ENCODE assay signal across 8 cellular contexts in the genomic region with DNA sequence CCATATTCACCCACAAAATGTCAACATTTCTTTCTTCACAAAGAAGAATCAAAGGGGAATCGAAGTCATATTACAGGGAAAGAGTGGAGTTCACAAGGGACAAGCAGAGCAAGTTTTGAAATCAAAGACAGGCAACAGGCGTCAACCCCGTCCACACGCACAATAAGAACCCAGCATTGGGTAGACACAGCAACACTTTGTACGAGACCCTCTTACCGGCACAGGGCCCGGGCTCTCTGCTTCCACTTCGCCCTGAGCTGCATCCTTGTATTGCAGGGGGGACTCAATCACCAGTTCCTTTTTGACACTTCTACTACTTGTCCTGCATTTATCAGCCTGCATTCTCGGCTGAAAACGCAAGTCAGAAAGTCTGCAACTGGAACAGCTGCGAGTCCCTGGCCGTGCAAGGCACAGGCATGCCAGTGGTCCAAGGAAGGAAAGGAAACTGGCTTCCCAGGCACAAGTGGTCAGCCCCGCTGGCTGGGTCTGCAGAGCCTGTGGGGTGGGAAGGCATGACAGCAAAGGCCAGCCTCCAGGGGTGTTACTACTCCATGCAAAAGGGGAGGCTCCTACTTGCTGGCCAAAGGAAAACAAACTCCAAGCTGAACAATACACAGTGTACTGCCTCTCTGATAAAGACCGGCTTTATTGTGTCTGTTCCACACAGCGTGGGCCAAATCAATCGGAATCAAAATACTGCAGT. TPM values are rescaled to one million over a fixed set of nuclear protein-coding genes. Genes with fewer than 3 reads are reported as not detected.
DNase-seq lines count a peak whose midpoint lies in the region; ATAC-seq, FAIRE-seq and TF ChIP-seq lines count a peak whose summit lies in the region.

A gene with protein sequence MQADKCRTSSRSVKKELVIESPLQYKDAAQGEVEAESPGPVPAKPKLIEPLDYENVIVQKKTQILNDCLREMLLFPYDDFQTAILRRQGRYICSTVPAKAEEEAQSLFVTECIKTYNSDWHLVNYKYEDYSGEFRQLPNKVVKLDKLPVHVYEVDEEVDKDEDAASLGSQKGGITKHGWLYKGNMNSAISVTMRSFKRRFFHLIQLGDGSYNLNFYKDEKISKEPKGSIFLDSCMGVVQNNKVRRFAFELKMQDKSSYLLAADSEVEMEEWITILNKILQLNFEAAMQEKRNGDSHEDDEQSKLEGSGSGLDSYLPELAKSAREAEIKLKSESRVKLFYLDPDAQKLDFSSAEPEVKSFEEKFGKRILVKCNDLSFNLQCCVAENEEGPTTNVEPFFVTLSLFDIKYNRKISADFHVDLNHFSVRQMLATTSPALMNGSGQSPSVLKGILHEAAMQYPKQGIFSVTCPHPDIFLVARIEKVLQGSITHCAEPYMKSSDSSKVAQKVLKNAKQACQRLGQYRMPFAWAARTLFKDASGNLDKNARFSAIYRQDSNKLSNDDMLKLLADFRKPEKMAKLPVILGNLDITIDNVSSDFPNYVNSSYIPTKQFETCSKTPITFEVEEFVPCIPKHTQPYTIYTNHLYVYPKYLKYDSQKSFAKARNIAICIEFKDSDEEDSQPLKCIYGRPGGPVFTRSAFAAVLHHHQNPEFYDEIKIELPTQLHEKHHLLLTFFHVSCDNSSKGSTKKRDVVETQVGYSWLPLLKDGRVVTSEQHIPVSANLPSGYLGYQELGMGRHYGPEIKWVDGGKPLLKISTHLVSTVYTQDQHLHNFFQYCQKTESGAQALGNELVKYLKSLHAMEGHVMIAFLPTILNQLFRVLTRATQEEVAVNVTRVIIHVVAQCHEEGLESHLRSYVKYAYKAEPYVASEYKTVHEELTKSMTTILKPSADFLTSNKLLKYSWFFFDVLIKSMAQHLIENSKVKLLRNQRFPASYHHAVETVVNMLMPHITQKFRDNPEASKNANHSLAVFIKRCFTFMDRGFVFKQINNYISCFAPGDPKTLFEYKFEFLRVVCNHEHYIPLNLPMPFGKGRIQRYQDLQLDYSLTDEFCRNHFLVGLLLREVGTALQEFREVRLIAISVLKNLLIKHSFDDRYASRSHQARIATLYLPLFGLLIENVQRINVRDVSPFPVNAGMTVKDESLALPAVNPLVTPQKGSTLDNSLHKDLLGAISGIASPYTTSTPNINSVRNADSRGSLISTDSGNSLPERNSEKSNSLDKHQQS (N-terminal part only) (minus strand): TSS at position 497 of the 703 bp plus-strand sequence. CDS start 155 bp downstream, at position 342.

- intact Hi-C loops in esophagus squamous epithelium (cut with DNase I), result no loop called here
- intact Hi-C loops in uterus (cut with DNase I; ENCODE audit: low total_unique reads), result no loop called here

- FAIRE-seq in GM12892 (lab: Jason Lieb, UNC), result no peak

- WGBS in esophagus squamous epithelium, 2 donors, result 44 to 61% methylated on average over 14 to 16 of the region's 16 CpGs

- H3K36me3 ChIP-seq in SK-N-MC (ENCODE audit: insufficient read depth, low read length) (no peaks in the 10 kb centered on the region), esophagus squamous epithelium (no peaks in the 10 kb centered on the region), muscle layer of colon (ENCODE audit: insufficient read depth, low read length) (no peaks in the 10 kb centered on the region), uterus (no peaks in the 10 kb centered on the region)

- DNase-seq in Daoy (ENCODE audit: low read depth) (peak; percentile 72), SK-N-MC (ENCODE audit: low read depth, low spot score) (no peak), esophagus squamous epithelium (lab: John Stamatoyannopoulos, UW) (no peak), uterus (peak; percentile 39 to 54), GM12892 (ENCODE audit: insufficient read length) (no peak), RPMI8226 (no peak)

- H3K27me3 ChIP-seq in esophagus squamous epithelium, result no peaks in the 10 kb centered on the region
- H3K27me3 ChIP-seq in muscle layer of colon (ENCODE audit: control insufficient read depth in 1 of 2, insufficient read depth in 2 of 2, low read length in 2 of 2), result no peaks in the 10 kb centered on the region
- no peaks in the 10 kb centered on the region for H3K27me3 ChIP-seq in uterus

- ATAC-seq in GM19463 (IDR thresholded peaks at IDR 0.05; ENCODE audit: unreplicated experiment), result no peak

- H3K9me3 ChIP-seq in SK-N-MC (ENCODE audit: low read depth, low read length) (no peaks in the 10 kb centered on the region), esophagus squamous epithelium (no peaks in the 10 kb centered on the region), muscle layer of colon (ENCODE audit: low read length) (no peaks in the 10 kb centered on the region), uterus (no peaks in the 10 kb centered on the region)

- peak in 2 of 4 donors; percentile 36 to 45 for TF ChIP-seq POLR2A in esophagus squamous epithelium (IDR thresholded peaks at IDR 0.05)
- peak; percentile 29 to 75 for TF ChIP-seq POLR2A in uterus (IDR thresholded peaks at IDR 0.05)
- TF ChIP-seq POLR2A in GM12892 (IDR thresholded peaks at IDR 0.05; ENCODE audit: low read depth, low read length), result no peak

- no peak within 1 kb of the TSS for H3K4me3 ChIP-seq in SK-N-MC
- H3K4me3 ChIP-seq in esophagus squamous epithelium, result peak within 1 kb of the TSS; percentile 15 to 58 (median 42)
- peak within 1 kb of the TSS; percentile 28 to 60 for H3K4me3 ChIP-seq in muscle layer of colon (ENCODE audit: low read depth in 1 of 2, low read length in 2 of 2)
- peak within 1 kb of the TSS; percentile 30 to 35 for H3K4me3 ChIP-seq in uterus

- H3K4me1 ChIP-seq in esophagus squamous epithelium (peaks cover 0 to 76% (median 5%) of the 10 kb centered on the region in 3 donors), muscle layer of colon (ENCODE audit: insufficient read depth, low read length) (peaks cover 49% of the 10 kb centered on the region), uterus (peaks cover 0 to 3% of the 10 kb centered on the region in 2 donors)

- peak within 1 kb of the TSS; percentile 60; the same call in 1 of the 2 replicates for H3K27ac ChIP-seq in SK-N-MC
- peak within 1 kb of the TSS; percentile 41 to 78 (median 66) for H3K27ac ChIP-seq in esophagus squamous epithelium
- H3K27ac ChIP-seq in muscle layer of colon (ENCODE audit: low read depth, low read length), result peak within 1 kb of the TSS; percentile 40
- peak within 1 kb of the TSS; percentile 55 to 77 for H3K27ac ChIP-seq in uterus

- H3K9ac ChIP-seq in SK-N-MC (ENCODE audit: insufficient read length) (no peak within 1 kb of the TSS), muscle layer of colon (ENCODE audit: low read length) (peak within 1 kb of the TSS; percentile 24)

- TF ChIP-seq CTCF in esophagus squamous epithelium (IDR thresholded peaks at IDR 0.05), result no peak
- TF ChIP-seq CTCF in uterus (IDR thresholded peaks at IDR 0.05), result no peak

RNA-seq across cellular contexts. Expression of the gene that starts here (rescaled TPM):
- total RNA-seq in Daoy (2014; rRNA removed; shearing (Covaris generic)), result 25.0 and 28.0 TPM in 2 replicates
- total RNA-seq in esophagus squamous epithelium, result 100 to 1,000 TPM in 3 of 4 donors, 10 to 100 TPM in 1; 94.7 to 240 (median 150) TPM
- total RNA-seq in uterus, result 100 to 1,000 TPM in 3 of 4 donors, 10 to 100 TPM in 1; 79.1 to 197 (median 107) TPM
- 5.6 TPM for polyA plus RNA-seq in GM12892 (2012; ENCODE audit: missing spikeins)

Comparison
In these comparisons a context has a peak if more than half of its experiments do, and no peak if none do; other contexts are left out.
1. DNase-seq: peak in Daoy (single experiment) and uterus (2 of 2); none in SK-N-MC (single experiment), esophagus squamous epithelium (single experiment), GM12892 (single experiment) and RPMI8226 (single experiment).
2. Peak in every context shown above with its lines, with median percentiles within 50 percentile points of each other: H3K27ac ChIP-seq.